In the genomic region with DNA sequence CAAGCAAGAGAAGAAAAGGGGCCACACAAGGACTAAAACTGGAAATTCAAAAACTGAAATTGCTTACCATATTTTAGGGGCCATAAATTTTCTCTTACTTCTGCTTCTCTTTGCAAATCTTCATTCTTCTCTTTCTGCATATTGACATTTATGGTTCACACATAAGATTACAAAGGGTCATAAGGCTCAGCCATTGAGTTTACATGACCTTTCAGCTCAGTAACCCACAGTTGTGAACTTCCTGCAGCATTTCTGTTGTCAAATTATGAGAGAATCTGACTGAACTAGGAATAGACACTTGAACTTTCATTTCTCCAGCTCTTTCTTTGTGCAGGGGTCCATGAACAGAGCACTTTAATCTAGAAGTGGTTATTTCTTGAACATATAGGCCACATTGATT, we compare ENCODE assay signal across 27 cellular contexts.
A peak's percentile ranks its signal among the peaks of the same experiment; 100 is the strongest.
DNase-seq lines count a peak whose midpoint lies in the region; ATAC-seq and TF ChIP-seq lines count a peak whose summit lies in the region.
"Had no signal": no experiment of that assay in that cellular context is flagged by ENCODE, and none has a peak within 500 bp of the region (broad histone marks: within the 10 kb centered on the region; RNA-seq: fewer than 3 reads in every experiment).

No MANE protein-coding gene starts in this region.

- H3K4me1 Mint-ChIP-seq in progenitor cell of endocrine pancreas (ENCODE audit: low read depth), result peaks cover 16% of the 10 kb centered on the region
- H3K4me1 Mint-ChIP-seq in activated T-helper 17 cell treated with anti-CD3 and anti-CD28 coated beads, Interleukin-2, amount 50 U/mL, for 72 hours, result no peaks in the 10 kb centered on the region
- H3K4me1 Mint-ChIP-seq: B cell; CD14-positive monocyte; CD4-positive, alpha-beta memory T cell; CD4-positive, CD25-positive, alpha-beta regulatory T cell; CD8-positive, alpha-beta memory T cell had no signal

- intact Hi-C loops in left colon (cut with DNase I, micrococcal nuclease), result no loop called here

- DNase-seq in left colon, result no peak
- no peak for DNase-seq in progenitor cell of endocrine pancreas (ENCODE audit: low spot score, unreplicated experiment)
- DNase-seq in HUDEP-2 (lab: John Stamatoyannopoulos, UW; ENCODE audit: unreplicated experiment in 76 of 76), result no peak
- DNase-seq: 8988T; ACHN; AML-193; BE2C; C1 segment of cervical spinal cord; Caco-2; Calu3; CD4-positive, alpha-beta memory T cell; CD4-positive, alpha-beta T cell; CD4-positive, CD25-positive, alpha-beta regulatory T cell; CD8-positive, alpha-beta memory T cell; CD8-positive, alpha-beta T cell; COR-L47; DMS 273 treated with DMSO at 0.1 percent for 48 hours; DMS153; DMS53; DMS79; DMS79 treated with DMSO at 0.1 percent for 48 hours; DND-41; EL had no signal

- no peaks in the 10 kb centered on the region for H3K27me3 Mint-ChIP-seq in progenitor cell of endocrine pancreas
- no peaks in the 10 kb centered on the region for H3K27me3 Mint-ChIP-seq in activated T-helper 17 cell treated with anti-CD3 and anti-CD28 coated beads, Interleukin-2, amount 50 U/mL, for 72 hours
- H3K27me3 Mint-ChIP-seq: B cell; CD4-positive, alpha-beta memory T cell; CD4-positive, alpha-beta T cell; CD4-positive, CD25-positive, alpha-beta regulatory T cell had no signal

- no peak overlapping the region for H3K4me3 Mint-ChIP-seq in progenitor cell of endocrine pancreas (ENCODE audit: low read depth)
- H3K4me3 Mint-ChIP-seq in activated T-helper 17 cell treated with anti-CD3 and anti-CD28 coated beads, Interleukin-2, amount 50 U/mL, for 72 hours, result no peak overlapping the region
- H3K4me3 Mint-ChIP-seq: B cell; CD14-positive monocyte; CD4-positive, alpha-beta memory T cell; CD4-positive, alpha-beta T cell; CD4-positive, CD25-positive, alpha-beta regulatory T cell; CD8-positive, alpha-beta memory T cell; CD8-positive, alpha-beta T cell had no signal

- peaks cover 5% of the 10 kb centered on the region for H3K36me3 Mint-ChIP-seq in progenitor cell of endocrine pancreas (ENCODE audit: insufficient read depth)
- H3K36me3 Mint-ChIP-seq in activated T-helper 17 cell treated with anti-CD3 and anti-CD28 coated beads, Interleukin-2, amount 50 U/mL, for 72 hours (ENCODE audit: low read depth), result no peaks in the 10 kb centered on the region
- H3K36me3 Mint-ChIP-seq: CD14-positive monocyte; CD4-positive, alpha-beta memory T cell; CD4-positive, CD25-positive, alpha-beta regulatory T cell; CD8-positive, alpha-beta T cell had no signal

- peak; percentile 90 for ATAC-seq in left colon
- ATAC-seq in activated T-helper 17 cell treated with anti-CD3 and anti-CD28 coated beads, Interleukin-2, amount 50 U/mL, for 72 hours (replicated peaks), result no peak
- ATAC-seq: A549; CD8-positive, alpha-beta T cell had no signal

- H3K27ac Mint-ChIP-seq in progenitor cell of endocrine pancreas, result peak overlapping the region; percentile 76
- no peak overlapping the region for H3K27ac Mint-ChIP-seq in activated T-helper 17 cell treated with anti-CD3 and anti-CD28 coated beads, Interleukin-2, amount 50 U/mL, for 72 hours
- H3K27ac Mint-ChIP-seq: B cell; CD14-positive monocyte; CD4-positive, alpha-beta memory T cell; CD4-positive, alpha-beta T cell; CD4-positive, CD25-positive, alpha-beta regulatory T cell; CD8-positive, alpha-beta memory T cell; CD8-positive, alpha-beta T cell had no signal

- TF ChIP-seq CTCF in progenitor cell of endocrine pancreas (IDR thresholded peaks at IDR 0.05; ENCODE audit: unreplicated experiment), result no peak

- H3K9me3 Mint-ChIP-seq in progenitor cell of endocrine pancreas (ENCODE audit: low read depth), result peaks cover 30% of the 10 kb centered on the region
- peaks cover 16% of the 10 kb centered on the region for H3K9me3 Mint-ChIP-seq in activated T-helper 17 cell treated with anti-CD3 and anti-CD28 coated beads, Interleukin-2, amount 50 U/mL, for 72 hours
- H3K9me3 Mint-ChIP-seq: CD8-positive, alpha-beta T cell had no signal
